ENCODE assay signal across 1 cellular context in the genomic region with DNA sequence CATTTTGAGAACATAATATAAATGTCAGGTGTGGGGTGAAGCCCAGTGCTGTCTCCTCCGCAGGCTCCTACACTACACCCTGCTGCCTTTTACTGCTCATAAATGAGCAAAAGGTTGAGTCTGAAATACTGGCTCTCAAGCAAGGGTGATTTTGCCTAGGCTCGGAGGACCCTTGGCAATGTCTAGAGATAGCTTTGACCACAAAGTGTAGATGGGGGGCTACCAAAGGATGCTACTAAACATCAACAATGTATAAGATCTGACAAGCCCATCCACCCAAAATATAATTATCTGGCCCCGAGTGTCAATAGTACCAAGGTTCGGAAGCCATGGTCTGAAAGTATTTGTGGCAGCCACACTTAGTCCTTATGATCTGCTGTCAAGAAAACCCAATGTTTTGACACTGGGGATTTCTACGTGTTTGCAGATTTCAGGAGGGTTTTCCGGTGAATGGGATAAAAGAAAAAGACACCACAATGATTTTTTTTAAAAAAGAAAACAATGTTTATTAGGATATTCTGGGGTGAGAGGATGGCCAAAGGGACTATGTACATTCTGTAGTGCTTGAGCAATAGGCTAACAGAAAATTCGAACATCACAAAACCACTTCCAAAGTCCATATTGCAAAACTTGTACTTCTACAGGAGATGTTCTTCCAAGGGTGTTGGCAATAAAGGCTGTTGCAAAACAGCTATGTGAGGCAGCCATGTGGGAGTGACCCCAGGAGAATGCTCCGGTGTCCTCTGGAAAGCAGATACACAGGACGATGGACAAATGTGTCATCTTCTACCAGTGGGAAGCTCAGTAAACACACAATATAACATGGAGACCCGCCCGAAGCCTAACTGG.
TF ChIP-seq lines count a peak whose summit lies in the region.

No MANE protein-coding gene starts in this region.

TF ChIP-seq in HepG2, 621 proteins besides CTCF, POLR2A, EP300 and RAD21 (continued from another document and continues in another):
- TF ChIP-seq, protein P1, sequence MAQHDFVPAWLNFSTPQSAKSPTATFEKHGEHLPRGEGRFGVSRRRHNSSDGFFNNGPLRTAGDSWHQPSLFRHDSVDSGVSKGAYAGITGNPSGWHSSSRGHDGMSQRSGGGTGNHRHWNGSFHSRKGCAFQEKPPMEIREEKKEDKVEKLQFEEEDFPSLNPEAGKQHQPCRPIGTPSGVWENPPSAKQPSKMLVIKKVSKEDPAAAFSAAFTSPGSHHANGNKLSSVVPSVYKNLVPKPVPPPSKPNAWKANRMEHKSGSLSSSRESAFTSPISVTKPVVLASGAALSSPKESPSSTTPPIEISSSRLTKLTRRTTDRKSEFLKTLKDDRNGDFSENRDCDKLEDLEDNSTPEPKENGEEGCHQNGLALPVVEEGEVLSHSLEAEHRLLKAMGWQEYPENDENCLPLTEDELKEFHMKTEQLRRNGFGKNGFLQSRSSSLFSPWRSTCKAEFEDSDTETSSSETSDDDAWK (CRISPR knock-in tag; IDR thresholded peaks at IDR 0.05) = no peak
- TF ChIP-seq TEAD3 (CRISPR knock-in tag; optimal IDR thresholded peaks at IDR 0.05; ENCODE audit: borderline replicate concordance) = peak; percentile 94
- TF ChIP-seq, protein P2, sequence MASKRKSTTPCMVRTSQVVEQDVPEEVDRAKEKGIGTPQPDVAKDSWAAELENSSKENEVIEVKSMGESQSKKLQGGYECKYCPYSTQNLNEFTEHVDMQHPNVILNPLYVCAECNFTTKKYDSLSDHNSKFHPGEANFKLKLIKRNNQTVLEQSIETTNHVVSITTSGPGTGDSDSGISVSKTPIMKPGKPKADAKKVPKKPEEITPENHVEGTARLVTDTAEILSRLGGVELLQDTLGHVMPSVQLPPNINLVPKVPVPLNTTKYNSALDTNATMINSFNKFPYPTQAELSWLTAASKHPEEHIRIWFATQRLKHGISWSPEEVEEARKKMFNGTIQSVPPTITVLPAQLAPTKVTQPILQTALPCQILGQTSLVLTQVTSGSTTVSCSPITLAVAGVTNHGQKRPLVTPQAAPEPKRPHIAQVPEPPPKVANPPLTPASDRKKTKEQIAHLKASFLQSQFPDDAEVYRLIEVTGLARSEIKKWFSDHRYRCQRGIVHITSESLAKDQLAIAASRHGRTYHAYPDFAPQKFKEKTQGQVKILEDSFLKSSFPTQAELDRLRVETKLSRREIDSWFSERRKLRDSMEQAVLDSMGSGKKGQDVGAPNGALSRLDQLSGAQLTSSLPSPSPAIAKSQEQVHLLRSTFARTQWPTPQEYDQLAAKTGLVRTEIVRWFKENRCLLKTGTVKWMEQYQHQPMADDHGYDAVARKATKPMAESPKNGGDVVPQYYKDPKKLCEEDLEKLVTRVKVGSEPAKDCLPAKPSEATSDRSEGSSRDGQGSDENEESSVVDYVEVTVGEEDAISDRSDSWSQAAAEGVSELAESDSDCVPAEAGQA (IDR thresholded peaks at IDR 0.05; ENCODE audit: low read depth) = peak; percentile 43; the same call in 1 of the 2 replicates
- TF ChIP-seq, protein P2 (CRISPR knock-in tag; IDR thresholded peaks at IDR 0.05; ENCODE audit: borderline replicate concordance) = no peak
- no peak for TF ChIP-seq ZNF567 (CRISPR knock-in tag; IDR thresholded peaks at IDR 0.05; ENCODE audit: borderline replicate concordance)
- TF ChIP-seq ZNF367 (CRISPR knock-in tag; IDR thresholded peaks at IDR 0.05; ENCODE audit: borderline replicate concordance) = no peak
- TF ChIP-seq, protein P3, sequence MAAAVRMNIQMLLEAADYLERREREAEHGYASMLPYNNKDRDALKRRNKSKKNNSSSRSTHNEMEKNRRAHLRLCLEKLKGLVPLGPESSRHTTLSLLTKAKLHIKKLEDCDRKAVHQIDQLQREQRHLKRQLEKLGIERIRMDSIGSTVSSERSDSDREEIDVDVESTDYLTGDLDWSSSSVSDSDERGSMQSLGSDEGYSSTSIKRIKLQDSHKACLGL (CRISPR knock-in tag; IDR thresholded peaks at IDR 0.05) = no peak
- TF ChIP-seq HOXA5 (CRISPR knock-in tag; IDR thresholded peaks at IDR 0.05) = peak; percentile 75; the same call in 1 of the 2 replicates
- TF ChIP-seq HMG20B (CRISPR knock-in tag; conservative IDR thresholded peaks at IDR 0.05) = peak; percentile 91
- TF ChIP-seq, protein P4, sequence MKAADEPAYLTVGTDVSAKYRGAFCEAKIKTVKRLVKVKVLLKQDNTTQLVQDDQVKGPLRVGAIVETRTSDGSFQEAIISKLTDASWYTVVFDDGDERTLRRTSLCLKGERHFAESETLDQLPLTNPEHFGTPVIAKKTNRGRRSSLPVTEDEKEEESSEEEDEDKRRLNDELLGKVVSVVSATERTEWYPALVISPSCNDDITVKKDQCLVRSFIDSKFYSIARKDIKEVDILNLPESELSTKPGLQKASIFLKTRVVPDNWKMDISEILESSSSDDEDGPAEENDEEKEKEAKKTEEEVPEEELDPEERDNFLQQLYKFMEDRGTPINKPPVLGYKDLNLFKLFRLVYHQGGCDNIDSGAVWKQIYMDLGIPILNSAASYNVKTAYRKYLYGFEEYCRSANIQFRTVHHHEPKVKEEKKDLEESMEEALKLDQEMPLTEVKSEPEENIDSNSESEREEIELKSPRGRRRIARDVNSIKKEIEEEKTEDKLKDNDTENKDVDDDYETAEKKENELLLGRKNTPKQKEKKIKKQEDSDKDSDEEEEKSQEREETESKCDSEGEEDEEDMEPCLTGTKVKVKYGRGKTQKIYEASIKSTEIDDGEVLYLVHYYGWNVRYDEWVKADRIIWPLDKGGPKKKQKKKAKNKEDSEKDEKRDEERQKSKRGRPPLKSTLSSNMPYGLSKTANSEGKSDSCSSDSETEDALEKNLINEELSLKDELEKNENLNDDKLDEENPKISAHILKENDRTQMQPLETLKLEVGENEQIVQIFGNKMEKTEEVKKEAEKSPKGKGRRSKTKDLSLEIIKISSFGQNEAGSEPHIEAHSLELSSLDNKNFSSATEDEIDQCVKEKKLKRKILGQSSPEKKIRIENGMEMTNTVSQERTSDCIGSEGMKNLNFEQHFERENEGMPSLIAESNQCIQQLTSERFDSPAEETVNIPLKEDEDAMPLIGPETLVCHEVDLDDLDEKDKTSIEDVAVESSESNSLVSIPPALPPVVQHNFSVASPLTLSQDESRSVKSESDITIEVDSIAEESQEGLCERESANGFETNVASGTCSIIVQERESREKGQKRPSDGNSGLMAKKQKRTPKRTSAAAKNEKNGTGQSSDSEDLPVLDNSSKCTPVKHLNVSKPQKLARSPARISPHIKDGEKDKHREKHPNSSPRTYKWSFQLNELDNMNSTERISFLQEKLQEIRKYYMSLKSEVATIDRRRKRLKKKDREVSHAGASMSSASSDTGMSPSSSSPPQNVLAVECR (CRISPR knock-in tag; IDR thresholded peaks at IDR 0.05; ENCODE audit: borderline replicate concordance) = peak; percentile 42; the same call in 1 of the 2 replicates
- no peak for TF ChIP-seq HNRNPL (IDR thresholded peaks at IDR 0.05; ENCODE audit: low read depth, low read length)
- TF ChIP-seq, protein P5, sequence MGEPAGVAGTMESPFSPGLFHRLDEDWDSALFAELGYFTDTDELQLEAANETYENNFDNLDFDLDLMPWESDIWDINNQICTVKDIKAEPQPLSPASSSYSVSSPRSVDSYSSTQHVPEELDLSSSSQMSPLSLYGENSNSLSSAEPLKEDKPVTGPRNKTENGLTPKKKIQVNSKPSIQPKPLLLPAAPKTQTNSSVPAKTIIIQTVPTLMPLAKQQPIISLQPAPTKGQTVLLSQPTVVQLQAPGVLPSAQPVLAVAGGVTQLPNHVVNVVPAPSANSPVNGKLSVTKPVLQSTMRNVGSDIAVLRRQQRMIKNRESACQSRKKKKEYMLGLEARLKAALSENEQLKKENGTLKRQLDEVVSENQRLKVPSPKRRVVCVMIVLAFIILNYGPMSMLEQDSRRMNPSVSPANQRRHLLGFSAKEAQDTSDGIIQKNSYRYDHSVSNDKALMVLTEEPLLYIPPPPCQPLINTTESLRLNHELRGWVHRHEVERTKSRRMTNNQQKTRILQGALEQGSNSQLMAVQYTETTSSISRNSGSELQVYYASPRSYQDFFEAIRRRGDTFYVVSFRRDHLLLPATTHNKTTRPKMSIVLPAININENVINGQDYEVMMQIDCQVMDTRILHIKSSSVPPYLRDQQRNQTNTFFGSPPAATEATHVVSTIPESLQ (CRISPR knock-in tag; conservative IDR thresholded peaks at IDR 0.05) = no peak
- no peak for TF ChIP-seq SATB2 (CRISPR knock-in tag; IDR thresholded peaks at IDR 0.05)
- no peak for TF ChIP-seq ZNF713 (CRISPR knock-in tag; IDR thresholded peaks at IDR 0.05)
- TF ChIP-seq, protein P6, sequence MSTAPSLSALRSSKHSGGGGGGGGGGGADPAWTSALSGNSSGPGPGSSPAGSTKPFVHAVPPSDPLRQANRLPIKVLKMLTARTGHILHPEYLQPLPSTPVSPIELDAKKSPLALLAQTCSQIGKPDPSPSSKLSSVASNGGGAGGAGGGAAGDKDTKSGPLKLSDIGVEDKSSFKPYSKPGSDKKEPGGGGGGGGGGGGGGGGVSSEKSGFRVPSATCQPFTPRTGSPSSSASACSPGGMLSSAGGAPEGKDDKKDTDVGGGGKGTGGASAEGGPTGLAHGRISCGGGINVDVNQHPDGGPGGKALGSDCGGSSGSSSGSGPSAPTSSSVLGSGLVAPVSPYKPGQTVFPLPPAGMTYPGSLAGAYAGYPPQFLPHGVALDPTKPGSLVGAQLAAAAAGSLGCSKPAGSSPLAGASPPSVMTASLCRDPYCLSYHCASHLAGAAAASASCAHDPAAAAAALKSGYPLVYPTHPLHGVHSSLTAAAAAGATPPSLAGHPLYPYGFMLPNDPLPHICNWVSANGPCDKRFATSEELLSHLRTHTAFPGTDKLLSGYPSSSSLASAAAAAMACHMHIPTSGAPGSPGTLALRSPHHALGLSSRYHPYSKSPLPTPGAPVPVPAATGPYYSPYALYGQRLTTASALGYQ (CRISPR knock-in tag; IDR thresholded peaks at IDR 0.05) = peak; percentile 66; the same call in 1 of the 2 replicates
- TF ChIP-seq ASH2L (IDR thresholded peaks at IDR 0.05; ENCODE audit: insufficient read length, low read depth, low read length) = peak; percentile 50
- no peak for TF ChIP-seq KAT7 (CRISPR knock-in tag; IDR thresholded peaks at IDR 0.05; ENCODE audit: borderline replicate concordance)
- no peak for TF ChIP-seq RAD51 (IDR thresholded peaks at IDR 0.05; ENCODE audit: borderline replicate concordance)
- TF ChIP-seq ZBTB7A (CRISPR knock-in tag; IDR thresholded peaks at IDR 0.05) = no peak
- TF ChIP-seq ZNF816 (CRISPR knock-in tag; IDR thresholded peaks at IDR 0.05; ENCODE audit: borderline replicate concordance) = no peak
- TF ChIP-seq, protein P7, sequence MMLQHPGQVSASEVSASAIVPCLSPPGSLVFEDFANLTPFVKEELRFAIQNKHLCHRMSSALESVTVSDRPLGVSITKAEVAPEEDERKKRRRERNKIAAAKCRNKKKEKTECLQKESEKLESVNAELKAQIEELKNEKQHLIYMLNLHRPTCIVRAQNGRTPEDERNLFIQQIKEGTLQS (CRISPR knock-in tag; IDR thresholded peaks at IDR 0.05) = peak; percentile 28; the same call in 1 of the 2 replicates
- TF ChIP-seq ZNF329 (CRISPR knock-in tag; IDR thresholded peaks at IDR 0.05; ENCODE audit: low read depth) = no peak
- TF ChIP-seq GLI4 (CRISPR knock-in tag; IDR thresholded peaks at IDR 0.05; ENCODE audit: borderline replicate concordance) = no peak
- peak; percentile 95; the same call in 1 of the 2 replicates for TF ChIP-seq MIER3 (CRISPR knock-in tag; IDR thresholded peaks at IDR 0.05; ENCODE audit: borderline replicate concordance)
- TF ChIP-seq CBX1 (IDR thresholded peaks at IDR 0.05; ENCODE audit: low read depth) = peak; percentile 64
- TF ChIP-seq ZNF234 (CRISPR knock-in tag; conservative IDR thresholded peaks at IDR 0.05) = no peak
- peak; percentile 91 for TF ChIP-seq PHF21A (CRISPR knock-in tag; IDR thresholded peaks at IDR 0.05)
- peak; percentile 58; the same call in 1 of the 2 replicates for TF ChIP-seq SNAPC2 (CRISPR knock-in tag; IDR thresholded peaks at IDR 0.05)
- TF ChIP-seq HOXA7 (CRISPR knock-in tag; IDR thresholded peaks at IDR 0.05) = no peak
- TF ChIP-seq TBX3 (IDR thresholded peaks at IDR 0.05; ENCODE audit: borderline replicate concordance) = 0 out of 2 replicates have a peak, but pooled peaks have one; percentile 44
- TF ChIP-seq NFYB (CRISPR knock-in tag; IDR thresholded peaks at IDR 0.05) = no peak
- TF ChIP-seq JDP2 (CRISPR knock-in tag; IDR thresholded peaks at IDR 0.05; ENCODE audit: borderline replicate concordance) = no peak
- TF ChIP-seq LCORL (IDR thresholded peaks at IDR 0.05) = peak; percentile 76
- TF ChIP-seq LCORL (CRISPR knock-in tag; IDR thresholded peaks at IDR 0.05) = peak; percentile 96
- no peak for TF ChIP-seq NFE2L1 (CRISPR knock-in tag; IDR thresholded peaks at IDR 0.05; ENCODE audit: borderline replicate concordance)
- TF ChIP-seq, protein P8, sequence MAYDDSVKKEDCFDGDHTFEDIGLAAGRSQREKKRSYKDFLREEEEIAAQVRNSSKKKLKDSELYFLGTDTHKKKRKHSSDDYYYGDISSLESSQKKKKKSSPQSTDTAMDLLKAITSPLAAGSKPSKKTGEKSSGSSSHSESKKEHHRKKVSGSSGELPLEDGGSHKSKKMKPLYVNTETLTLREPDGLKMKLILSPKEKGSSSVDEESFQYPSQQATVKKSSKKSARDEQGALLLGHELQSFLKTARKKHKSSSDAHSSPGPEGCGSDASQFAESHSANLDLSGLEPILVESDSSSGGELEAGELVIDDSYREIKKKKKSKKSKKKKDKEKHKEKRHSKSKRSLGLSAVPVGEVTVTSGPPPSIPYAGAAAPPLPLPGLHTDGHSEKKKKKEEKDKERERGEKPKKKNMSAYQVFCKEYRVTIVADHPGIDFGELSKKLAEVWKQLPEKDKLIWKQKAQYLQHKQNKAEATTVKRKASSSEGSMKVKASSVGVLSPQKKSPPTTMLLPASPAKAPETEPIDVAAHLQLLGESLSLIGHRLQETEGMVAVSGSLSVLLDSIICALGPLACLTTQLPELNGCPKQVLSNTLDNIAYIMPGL (CRISPR knock-in tag; IDR thresholded peaks at IDR 0.05; ENCODE audit: borderline replicate concordance in 1 of 2, low read depth in 1 of 2) = no peak
